ENCODE assay signal across 15 cellular contexts in the genomic region with DNA sequence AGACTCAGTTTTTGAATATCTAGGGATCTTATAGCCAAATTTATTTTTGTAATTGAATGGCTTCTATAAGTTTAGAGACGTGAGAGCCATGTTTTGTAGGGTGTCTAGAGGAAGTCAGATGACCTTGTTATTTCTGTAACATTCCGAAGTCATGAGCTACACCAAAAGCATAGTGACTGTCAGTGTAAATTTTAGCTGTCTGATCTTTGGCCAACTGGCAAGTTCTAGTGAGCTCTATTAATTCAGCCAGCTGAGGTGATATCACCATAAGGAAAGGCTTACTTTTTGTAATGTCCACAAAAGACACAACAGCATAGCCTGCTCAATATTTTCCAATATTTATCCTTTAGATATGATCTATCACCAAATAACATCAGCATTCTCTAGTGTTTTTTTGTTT. TPM values are rescaled to one million over a fixed set of nuclear protein-coding genes. Genes with fewer than 3 reads are reported as not detected.
A peak's percentile ranks its signal among the peaks of the same experiment; 100 is the strongest.
DNase-seq lines count a peak whose midpoint lies in the region; ATAC-seq and TF ChIP-seq lines count a peak whose summit lies in the region.
"Had no signal": no experiment of that assay in that cellular context is flagged by ENCODE, and none has a peak within 500 bp of the region (broad histone marks: within the 10 kb centered on the region; RNA-seq: fewer than 3 reads in every experiment).

No MANE protein-coding gene starts in this region.

- no peak overlapping the region for H2AK9ac ChIP-seq in IMR-90 (replicated peaks; ENCODE audit: low read depth, low read length, poor library complexity)

- H4K91ac ChIP-seq in IMR-90 (ENCODE audit: insufficient read depth, low read depth, low read length): 0 out of 2 replicates have a peak overlapping the region, but pooled peaks have one; percentile 54

- no peaks in the 10 kb centered on the region for H3K36me3 ChIP-seq in IMR-90 (ENCODE audit: control insufficient read depth, insufficient read depth, low read length)
- no peaks in the 10 kb centered on the region for H3K36me3 ChIP-seq in mammary epithelial cell (ENCODE audit: insufficient read depth, low read length)
- H3K36me3 ChIP-seq: HAP-1, thoracic aorta had no signal

- peak overlapping the region; percentile 88; the same call in 1 of the 2 replicates for H2BK20ac ChIP-seq in IMR-90 (ENCODE audit: low read depth, low read length)

- H3K27ac ChIP-seq in AG04450 (ENCODE audit: low read depth, low read length) (no peak overlapping the region), IMR-90 (ENCODE audit: insufficient read depth, low read length) (no peak overlapping the region), mammary epithelial cell (ENCODE audit: insufficient read depth, low read depth, low read length) (no peak overlapping the region)
- H3K27ac ChIP-seq: BLaER1 treated with 17β-estradiol and CSF1 and Interleukin-3, amounts not matched to agents 10 nM and 100 nM; SK-N-MC; thoracic aorta had no signal

- H3K9me1 ChIP-seq in IMR-90 (ENCODE audit: insufficient read depth, low read length): peaks cover 6% of the 10 kb centered on the region; the same call in 1 of the 2 replicates

- H3K4me3 ChIP-seq in AG04450 (ENCODE audit: low read depth, low read length) (no peak overlapping the region), IMR-90 (ENCODE audit: insufficient read depth, low read depth, low read length) (no peak overlapping the region), mammary epithelial cell (replicated peaks in 1 of 3; ENCODE audit: insufficient read depth in 1 of 3, low read depth in 2 of 3, low read length in 3 of 3) (no peak overlapping the region)
- H3K4me3 ChIP-seq: BLaER1 treated with 17β-estradiol and CSF1 and Interleukin-3, amounts not matched to agents 10 nM and 100 nM; HAP-1; SK-N-MC; thoracic aorta had no signal

- no peak for TF ChIP-seq RAD21 in IMR-90 (IDR thresholded peaks at IDR 0.05; ENCODE audit: low read length)

- no TSS peak for BruUV-seq in IMR-90 (replicated peaks; lab: Mats Ljungman, UMichigan)
- BruUV-seq in mammary epithelial cell (replicated peaks; lab: Mats Ljungman, UMichigan): no TSS peak

- H3K36me3 Mint-ChIP-seq in activated T-cell treated with anti-CD3 and anti-CD28 coated beads, Interleukin-2, amount 50 U/mL, for 24 hours (ENCODE audit: low read depth): no peaks in the 10 kb centered on the region

- H3K4me1 Mint-ChIP-seq in activated T-cell treated with anti-CD3 and anti-CD28 coated beads, Interleukin-2, amount 50 U/mL, for 24 hours (ENCODE audit: low read depth): peaks cover 13% of the 10 kb centered on the region

- no peak overlapping the region; the same call in 1 of the 2 replicates for H3K23ac ChIP-seq in IMR-90 (ENCODE audit: low read depth, low read length)

- H2BK15ac ChIP-seq in IMR-90 (ENCODE audit: low read depth, low read length): peak overlapping the region; percentile 81; the same call in 2 of the 3 replicates

- peak; percentile 21 for DNase-seq in AG04450 (ENCODE audit: low read depth, low spot score)
- peak; percentile 78 for DNase-seq in IMR-90
- peak; percentile 35 for DNase-seq in mammary epithelial cell
- no peak for DNase-seq in left ventricle myocardium superior
- DNase-seq in T-helper 2 cell: no peak
- DNase-seq in activated T-cell treated with anti-CD3 and anti-CD28 coated beads, Interleukin-2, amount 50 U/mL, for 24 hours: no peak
- DNase-seq: activated CD4-positive, alpha-beta T cell treated with anti-CD3 and anti-CD28 coated beads for 1 hour; mesendoderm had no signal

- H2BK120ac ChIP-seq in IMR-90 (ENCODE audit: low read depth, low read length): peak overlapping the region; percentile 86

- H2AK5ac ChIP-seq in IMR-90 (ENCODE audit: low read depth, low read length): no peak overlapping the region

- H3K79me2 ChIP-seq in mammary epithelial cell (ENCODE audit: insufficient read depth, low read length): no peaks in the 10 kb centered on the region

- no peak overlapping the region for H3K4me3 Mint-ChIP-seq in activated T-cell treated with anti-CD3 and anti-CD28 coated beads, Interleukin-2, amount 50 U/mL, for 24 hours

- peak overlapping the region; percentile 78; the same call in 1 of the 2 replicates for H3K14ac ChIP-seq in IMR-90 (replicated peaks; ENCODE audit: low read depth, low read length)

- dilution Hi-C loops in IMR-90 (cut with HindIII; ENCODE audit: low sequenced_read_pairs, unreplicated experiment): no loop called here
- dilution Hi-C loops in mammary epithelial cell (cut with HindIII; ENCODE audit: low sequenced_read_pairs): no loop called here

- H3K9ac ChIP-seq in IMR-90 (ENCODE audit: low read depth, low read length) (no peak overlapping the region), mammary epithelial cell (ENCODE audit: insufficient read depth, low read length) (no peak overlapping the region)
- H3K9ac ChIP-seq: BLaER1 treated with 17β-estradiol and CSF1 and Interleukin-3, amounts not matched to agents 10 nM and 100 nM had no signal

- H3K4me2 ChIP-seq in IMR-90 (ENCODE audit: low read depth, low read length) (peak overlapping the region; percentile 54; the same call in 1 of the 2 replicates), mammary epithelial cell (ENCODE audit: insufficient read depth, low read depth, low read length) (no peak overlapping the region)
- H3K4me2 ChIP-seq: BLaER1 treated with 17β-estradiol and CSF1 and Interleukin-3, amounts not matched to agents 10 nM and 100 nM had no signal

- no peak overlapping the region for H3K27ac Mint-ChIP-seq in activated T-cell treated with anti-CD3 and anti-CD28 coated beads, Interleukin-2, amount 50 U/mL, for 24 hours

- in situ Hi-C loops in IMR-90 (cut with MboI; ENCODE audit: low sequenced_read_pairs) (no loop called here), mammary epithelial cell (cut with MboI; ENCODE audit: low sequenced_read_pairs in 2 of 2) (no loop called here)

- H4K8ac ChIP-seq in IMR-90 (ENCODE audit: low read depth in 2 of 2, low read length in 2 of 2): peak overlapping the region; percentile 9 to 78; a peak in 2 of 4 replicates

- no peak for TF ChIP-seq POLR2A in IMR-90 (IDR thresholded peaks at IDR 0.05; ENCODE audit: low read depth, low read length)

- H2AFZ ChIP-seq in IMR-90 (replicated peaks; ENCODE audit: low read length, poor library complexity) (no peak overlapping the region), mammary epithelial cell (ENCODE audit: low read depth, low read length) (peak overlapping the region; percentile 6)

- H3K9me3 ChIP-seq in AG04450 (ENCODE audit: control insufficient read depth, insufficient read depth, low read length) (peaks cover 7% of the 10 kb centered on the region), IMR-90 (ENCODE audit: control insufficient read depth, insufficient read depth, low read length) (peaks cover 7% of the 10 kb centered on the region; the same call in 1 of the 2 replicates), mammary epithelial cell (replicated peaks; ENCODE audit: insufficient read depth, low read length) (peaks cover 3% of the 10 kb centered on the region)
- H3K9me3 ChIP-seq: thoracic aorta had no signal

- intact Hi-C loops in IMR-90 (cut with micrococcal nuclease): no loop called here
- intact Hi-C loops in mammary epithelial cell (cut with micrococcal nuclease): loop anchor here (2.0 kb wide), 1 partner anchor 36 kb away; a partner anchor contains a TSS
- intact Hi-C loops in left ventricle myocardium superior (cut with micrococcal nuclease): no loop called here

- peak overlapping the region; percentile 43 for H2BK5ac ChIP-seq in IMR-90 (ENCODE audit: low read depth, low read length, poor library complexity, severe bottlenecking)

- peak overlapping the region; percentile 81; the same call in 1 of the 2 replicates for H3K4ac ChIP-seq in IMR-90 (ENCODE audit: low read depth, low read length)

- H4K20me1 ChIP-seq in IMR-90 (ENCODE audit: insufficient read depth, low read length): no peaks in the 10 kb centered on the region
- no peaks in the 10 kb centered on the region for H4K20me1 ChIP-seq in mammary epithelial cell (ENCODE audit: insufficient read depth, low read length)
- H4K20me1 ChIP-seq: BLaER1 treated with 17β-estradiol and CSF1 and Interleukin-3, amounts not matched to agents 10 nM and 100 nM had no signal

- CTCF ChIA-PET in AG04450 (lab: Charles Lee): interaction anchor here (0.9 to 4.0 kb wide), 7 partner anchors 9 to 272 kb away, joined by 3 to 23 read pairs (median 6); no protein-coding TSS in a partner anchor
- CTCF ChIA-PET in IMR-90 (lab: Yijun Ruan, JAX): no interaction called here
- CTCF ChIA-PET in mammary epithelial cell (lab: Charles Lee; ENCODE audit: low non-redundant PET): interaction anchor here (0.6 kb wide), 1 partner anchor 35 kb away, joined by 3 read pairs; no protein-coding TSS in a partner anchor

- TF ChIP-seq CTCF in AG04450 (IDR thresholded peaks at IDR 0.05; ENCODE audit: low read depth, low read length) (no peak), IMR-90 (conservative IDR thresholded peaks at IDR 0.05; ENCODE audit: low read depth, low read length) (no peak), mammary epithelial cell (conservative IDR thresholded peaks at IDR 0.05 in 1 of 2, IDR thresholded peaks at IDR 0.05 in 1 of 2; ENCODE audit: extremely low read depth in 1 of 2, insufficient read depth in 1 of 2, low read depth in 1 of 2, low read length in 2 of 2) (no peak)

- peak; percentile 91 for ATAC-seq in IMR-90 (ENCODE audit: low read depth)
- peak; percentile 88 for ATAC-seq in left ventricle myocardium superior
- ATAC-seq in GM19452 (IDR thresholded peaks at IDR 0.05; ENCODE audit: unreplicated experiment): no peak
- no peak for ATAC-seq in HG02981 (IDR thresholded peaks at IDR 0.05; ENCODE audit: unreplicated experiment)
- ATAC-seq: sciatic nerve had no signal

- H3K56ac ChIP-seq in IMR-90 (ENCODE audit: extremely low read depth, insufficient read depth, low read length): 0 out of 2 replicates have a peak overlapping the region, but pooled peaks have one; percentile 41

- H3K4me1 ChIP-seq in IMR-90 (ENCODE audit: control insufficient read depth, insufficient read depth, low read length) (peaks cover 8% of the 10 kb centered on the region), mammary epithelial cell (ENCODE audit: insufficient read depth, low read length) (peaks cover 4% of the 10 kb centered on the region)
- H3K4me1 ChIP-seq: HAP-1 had no signal

- H3K18ac ChIP-seq in IMR-90 (ENCODE audit: low read depth, low read length): peak overlapping the region; percentile 20; the same call in 1 of the 2 replicates

- H3K27me3 ChIP-seq in AG04450 (ENCODE audit: control insufficient read depth, insufficient read depth, low read length) (peaks cover 10% of the 10 kb centered on the region), IMR-90 (ENCODE audit: control insufficient read depth, insufficient read depth, low read length) (no peaks in the 10 kb centered on the region), mammary epithelial cell (ENCODE audit: insufficient read depth, low read length) (no peaks in the 10 kb centered on the region)
- H3K27me3 ChIP-seq: BLaER1 treated with 17β-estradiol and CSF1 and Interleukin-3, amounts not matched to agents 10 nM and 100 nM had no signal

- H4K5ac ChIP-seq in IMR-90 (ENCODE audit: low read depth, low read length): peak overlapping the region; percentile 22; the same call in 1 of the 2 replicates

- no peaks in the 10 kb centered on the region for H3K79me1 ChIP-seq in IMR-90 (ENCODE audit: low read depth in 1 of 2, low read length in 2 of 2)

- WGBS in IMR-90 (ENCODE audit: extremely low coverage in 2 of 2, insufficient read length in 1 of 2), 2 experiments: 0% methylated on average over 2 of the region's 2 CpGs; no CpG with 5 or more reads in 1 of the 2 experiments
- WGBS in mammary epithelial cell (ENCODE audit: low coverage, missing lambda C conversion rate): 5% methylated on average over 2 of the region's 2 CpGs

- H3K9me3 Mint-ChIP-seq in activated T-cell treated with anti-CD3 and anti-CD28 coated beads, Interleukin-2, amount 50 U/mL, for 24 hours: peaks cover 9% of the 10 kb centered on the region

- POLR2A ChIA-PET in AG04450 (lab: Yijun Ruan, JAX) (interaction anchor here (1.8 kb wide), 1 partner anchor 10 kb away, joined by 5 read pairs; a partner anchor contains a TSS), IMR-90 (lab: Charles Lee; ENCODE audit: unreplicated experiment) (interaction anchor here (0.6 kb wide), 1 partner anchor 10 kb away, joined by 3 read pairs; a partner anchor contains a TSS)

- peaks cover 9% of the 10 kb centered on the region for H3K27me3 Mint-ChIP-seq in activated T-cell treated with anti-CD3 and anti-CD28 coated beads, Interleukin-2, amount 50 U/mL, for 24 hours

RNA-seq across cellular contexts. Expression of a gene that starts 9.9 kb away (rescaled TPM):
- polyA plus RNA-seq in AG04450 (2011; rRNA removed): 13.0 and 20.3 TPM in 2 replicates
- polyA minus RNA-seq in AG04450 (2011; rRNA and poly(A)+ RNA removed): 2.1 and 6.3 TPM in 2 replicates
- total RNA-seq in IMR-90 (2012; rRNA removed): 12.2 and 22.2 TPM in 2 replicates
- polyA plus RNA-seq in IMR-90 (2012; rRNA removed): 8.9 and 11.3 TPM in 2 replicates
- polyA plus RNA-seq in IMR-90 (2012; cell fraction: cytosol; rRNA removed): 1.8 and 2.3 TPM in 2 replicates
- polyA plus RNA-seq in IMR-90 (2012; cell fraction: nucleus; rRNA removed; ENCODE audit: low replicate concordance): 1.1 and 5.8 TPM in 2 replicates
- total RNA-seq in mammary epithelial cell: 10 to 100 TPM; 28.3 to 29.3 TPM
- 13.7 TPM for polyA plus RNA-seq in mammary epithelial cell
- polyA minus RNA-seq in mammary epithelial cell: 6.6 TPM
- total RNA-seq in left ventricle myocardium superior: 28.4 TPM

RNA-seq across cellular contexts. Expression of a gene that starts 36.7 kb away (rescaled TPM):
- polyA plus RNA-seq in AG04450 (2011; rRNA removed) (18.2 and 23.9 TPM in 2 replicates), IMR-90 (2012; rRNA removed) (18.1 and 18.3 TPM in 2 replicates), mammary epithelial cell (17.6 TPM)
- polyA minus RNA-seq in AG04450 (2011; rRNA and poly(A)+ RNA removed): 9.1 and 9.7 TPM in 2 replicates
- total RNA-seq in IMR-90 (2012; rRNA removed) (9.5 and 14.7 TPM in 2 replicates), mammary epithelial cell (10 to 100 TPM in 1 of 2 donors, 1 to 10 TPM in 1; 7.2 to 17.1 TPM), left ventricle myocardium superior (23.3 TPM)
- 5.6 and 7.2 TPM in 2 replicates for polyA plus RNA-seq in IMR-90 (2012; cell fraction: cytosol; rRNA removed)
- 7.2 and 14.9 TPM in 2 replicates for polyA plus RNA-seq in IMR-90 (2012; cell fraction: nucleus; rRNA removed; ENCODE audit: low replicate concordance)
- 6.9 TPM for polyA minus RNA-seq in mammary epithelial cell

RNA-seq across cellular contexts. Expression of a gene that starts 56.9 kb away (rescaled TPM):
- polyA plus RNA-seq in AG04450 (2011; rRNA removed) (13.5 and 15.6 TPM in 2 replicates), IMR-90 (2012; rRNA removed) (6.5 and 7.9 TPM in 2 replicates), mammary epithelial cell (4.8 TPM)
- 26.9 and 28.0 TPM in 2 replicates for polyA minus RNA-seq in AG04450 (2011; rRNA and poly(A)+ RNA removed)
- total RNA-seq in IMR-90 (2012; rRNA removed) (9.5 and 11.9 TPM in 2 replicates), mammary epithelial cell (10 to 100 TPM; 11.3 to 17.3 TPM), left ventricle myocardium superior (9.6 TPM)
- polyA plus RNA-seq in IMR-90 (2012; cell fraction: cytosol; rRNA removed): 2.5 and 3.6 TPM in 2 replicates
- polyA plus RNA-seq in IMR-90 (2012; cell fraction: nucleus; rRNA removed; ENCODE audit: low replicate concordance): 1.9 and 7.4 TPM in 2 replicates
- 3.9 TPM for polyA minus RNA-seq in mammary epithelial cell

Comparison
In these comparisons a context has a peak if more than half of its experiments do, and no peak if none do; other contexts are left out.
1. DNase-seq: peak in AG04450 (single experiment), IMR-90 (single experiment) and mammary epithelial cell (single experiment); none in left ventricle myocardium superior (single experiment), T-helper 2 cell (0 of 5) and activated T-cell treated with anti-CD3 and anti-CD28 coated beads, Interleukin-2, amount 50 U/mL, for 24 hours (single experiment).
2. ATAC-seq: peak in IMR-90 (single experiment) and left ventricle myocardium superior (single experiment); none in GM19452 (single experiment) and HG02981 (single experiment).